ENCODE assay signal across 11 cellular contexts in genomic region chr16:88780100-88781062, GRCh38. TPM values are rescaled to one million over a fixed set of nuclear protein-coding genes. Genes with fewer than 3 reads are reported as not detected.
DNase-seq lines count a peak whose midpoint lies in the region; ATAC-seq and TF ChIP-seq lines count a peak whose summit lies in the region.
"Had no signal": no experiment of that assay in that cellular context is flagged by ENCODE, and none has a peak within 500 bp of the region (broad histone marks: within the 10 kb centered on the region; RNA-seq: fewer than 3 reads in every experiment).

No MANE protein-coding gene starts in this region.

- WGBS in upper lobe of left lung, 2 donors, result 65 to 67% methylated on average over 13 to 15 of the region's 15 CpGs

- no peak for ATAC-seq in activated naive CD4-positive, alpha-beta T cell treated with anti-CD3 and anti-CD28 coated beads, Interleukin-2, amount 50 U/mL, for 72 hours
- ATAC-seq in upper lobe of left lung (ENCODE audit: low FRiP score in 2 of 2) (no peak), GM21367 (IDR thresholded peaks at IDR 0.05; ENCODE audit: unreplicated experiment) (no peak), HG02571 (IDR thresholded peaks at IDR 0.05; ENCODE audit: unreplicated experiment) (no peak)
- ATAC-seq: left cardiac atrium had no signal

- H3K27me3 Mint-ChIP-seq in MCF 10A (ENCODE audit: insufficient read depth, unreplicated experiment), result no peaks in the 10 kb centered on the region
- no peaks in the 10 kb centered on the region for H3K27me3 Mint-ChIP-seq in mesothelial cell of epicardium (ENCODE audit: low read depth)

- peak overlapping the region; percentile 94 to 99 for H3K27ac ChIP-seq in breast epithelium
- peak overlapping the region; percentile 92 to 97 (median 95) for H3K27ac ChIP-seq in upper lobe of left lung

- TF ChIP-seq EP300 in upper lobe of left lung (IDR thresholded peaks at IDR 0.05), result no peak

- H3K4me1 ChIP-seq in breast epithelium (peaks cover 6% of the 10 kb centered on the region in 2 donors), upper lobe of left lung (peaks cover 53 to 79% (median 65%) of the 10 kb centered on the region in 4 donors)

- H3K36me3 ChIP-seq in breast epithelium (no peaks in the 10 kb centered on the region), upper lobe of left lung (peaks cover 0 to 3% (median 0%) of the 10 kb centered on the region in 4 donors)

- H3K27me3 ChIP-seq in breast epithelium (no peaks in the 10 kb centered on the region), upper lobe of left lung (no peaks in the 10 kb centered on the region)

- DNase-seq in breast epithelium (ENCODE audit: low spot score in 2 of 2) (no peak), MCF 10A (ENCODE audit: unreplicated experiment) (no peak), mesothelial cell of epicardium (ENCODE audit: low spot score in 2 of 2, unreplicated experiment in 2 of 2) (no peak), upper lobe of left lung (no peak), NCI-H2029 (lab: John Stamatoyannopoulos, UW) (no peak)
- no peak for DNase-seq in activated naive CD4-positive, alpha-beta T cell treated with anti-CD3 and anti-CD28 coated beads, Interleukin-2, amount 50 U/mL, for 72 hours (ENCODE audit: low spot score in 2 of 2)
- DNase-seq: NCI-H1105 treated with DMSO at 0.1 percent for 48 hours, SHP77 treated with DMSO at 0.1 percent for 48 hours had no signal

- intact Hi-C loops in breast epithelium (cut with DNase I; ENCODE audit: low total_unique reads), result loop anchor here (5.0 kb wide), 1 partner anchor 38 kb away; no protein-coding TSS in a partner anchor
- intact Hi-C loops in MCF 10A (cut with micrococcal nuclease), result no loop called here

- H3K9me3 ChIP-seq in breast epithelium (no peaks in the 10 kb centered on the region), upper lobe of left lung (no peaks in the 10 kb centered on the region)

- CTCF ChIA-PET in MCF 10A (lab: Yijun Ruan, JAX), result interaction anchor here (0.6 to 6.0 kb wide), 10 partner anchors 9 to 78 kb away, joined by 3 to 61 read pairs (median 4); no protein-coding TSS in a partner anchor

- TF ChIP-seq POLR2A in breast epithelium (IDR thresholded peaks at IDR 0.05) (no peak), upper lobe of left lung (IDR thresholded peaks at IDR 0.05) (no peak)

- H3K4me1 Mint-ChIP-seq in MCF 10A (ENCODE audit: insufficient read depth, unreplicated experiment) (peaks cover 30% of the 10 kb centered on the region), mesothelial cell of epicardium (peaks cover 39% of the 10 kb centered on the region)

- H3K9me3 Mint-ChIP-seq in MCF 10A (ENCODE audit: unreplicated experiment) (no peaks in the 10 kb centered on the region), mesothelial cell of epicardium (no peaks in the 10 kb centered on the region)
- no peaks in the 10 kb centered on the region for H3K9me3 Mint-ChIP-seq in activated naive CD4-positive, alpha-beta T cell treated with anti-CD3 and anti-CD28 coated beads, Interleukin-2, amount 50 U/mL, for 72 hours

- H3K36me3 Mint-ChIP-seq in MCF 10A (ENCODE audit: insufficient read depth, unreplicated experiment) (peaks cover 11% of the 10 kb centered on the region), mesothelial cell of epicardium (no peaks in the 10 kb centered on the region)
- H3K36me3 Mint-ChIP-seq in activated naive CD4-positive, alpha-beta T cell treated with anti-CD3 and anti-CD28 coated beads, Interleukin-2, amount 50 U/mL, for 72 hours, result no peaks in the 10 kb centered on the region

- POLR2A ChIA-PET in MCF 10A (lab: Yijun Ruan, JAX), result interaction anchor here (0.8 to 5.3 kb wide), 4 partner anchors 9 to 437 kb away, joined by 3 to 57 read pairs (median 4); partner anchors contain the start of gene ZNF778

- H3K27ac Mint-ChIP-seq in MCF 10A (ENCODE audit: low read depth, unreplicated experiment), result no peak overlapping the region
- peak overlapping the region; percentile 83 to 92 for H3K27ac Mint-ChIP-seq in activated naive CD4-positive, alpha-beta T cell treated with anti-CD3 and anti-CD28 coated beads, Interleukin-2, amount 50 U/mL, for 72 hours
- H3K27ac Mint-ChIP-seq in mesothelial cell of epicardium, result peak overlapping the region; percentile 25

- TF ChIP-seq CTCF in breast epithelium (IDR thresholded peaks at IDR 0.05) (no peak), MCF 10A (IDR thresholded peaks at IDR 0.05; ENCODE audit: unreplicated experiment) (no peak), mesothelial cell of epicardium (IDR thresholded peaks at IDR 0.05; ENCODE audit: unreplicated experiment) (no peak), upper lobe of left lung (IDR thresholded peaks at IDR 0.05) (no peak)

- H3K4me3 Mint-ChIP-seq in MCF 10A (ENCODE audit: unreplicated experiment), result no peak overlapping the region
- H3K4me3 Mint-ChIP-seq in mesothelial cell of epicardium, result no peak overlapping the region

- no TSS peak for BruUV-seq in MCF 10A (replicated peaks; lab: Mats Ljungman, UMichigan)

- peak overlapping the region in 1 of 3 donors; percentile 39 for H3K4me3 ChIP-seq in breast epithelium
- H3K4me3 ChIP-seq in upper lobe of left lung, result peak overlapping the region in 2 of 4 donors; percentile 10 to 25

RNA-seq across cellular contexts. Expression of gene PIEZO1, which starts 4.6 kb away (rescaled TPM):
- 100 to 1,000 TPM in 2 of 3 donors, 10 to 100 TPM in 1; 90.7 to 181 (median 135) TPM for total RNA-seq in breast epithelium
- total RNA-seq in MCF 10A (2022), result 193 and 195 TPM in 2 replicates
- total RNA-seq in activated naive CD4-positive, alpha-beta T cell treated with anti-CD3 and anti-CD28 coated beads, Interleukin-2, amount 50 U/mL, for 72 hours, result 100 to 1,000 TPM in 1 of 2 donors, 10 to 100 TPM in 1; 55.7 to 128 TPM
- total RNA-seq in mesothelial cell of epicardium, result 148 to 160 TPM (median 151 TPM) in 3 replicates
- total RNA-seq in upper lobe of left lung, result 100 to 1,000 TPM; 107 to 535 (median 239) TPM

RNA-seq across cellular contexts. Expression of gene CDT1, which starts 23.2 kb away (rescaled TPM):
- 1 to 10 TPM; 1.3 to 3.3 (median 3.2) TPM for total RNA-seq in breast epithelium
- total RNA-seq in MCF 10A (2022), result 5.3 and 16.6 TPM in 2 replicates
- total RNA-seq in activated naive CD4-positive, alpha-beta T cell treated with anti-CD3 and anti-CD28 coated beads, Interleukin-2, amount 50 U/mL, for 72 hours, result 100 to 1,000 TPM; 145 to 240 TPM
- total RNA-seq in mesothelial cell of epicardium, result 14.1 to 15.9 TPM (median 14.6 TPM) in 3 replicates
- 1 to 10 TPM in 5 of 6 donors, not detected in 1; 2.3 to 4.7 (median 3.5) TPM for total RNA-seq in upper lobe of left lung

RNA-seq across cellular contexts. Expression of gene APRT, which starts 31.3 kb away (rescaled TPM):
- 100 to 1,000 TPM in 2 of 3 donors, 10 to 100 TPM in 1; 93.8 to 152 (median 126) TPM for total RNA-seq in breast epithelium
- total RNA-seq in MCF 10A (2022), result 231 and 248 TPM in 2 replicates
- total RNA-seq in activated naive CD4-positive, alpha-beta T cell treated with anti-CD3 and anti-CD28 coated beads, Interleukin-2, amount 50 U/mL, for 72 hours, result 100 to 1,000 TPM; 145 to 168 TPM
- 95.9 to 99.2 TPM (median 96.2 TPM) in 3 replicates for total RNA-seq in mesothelial cell of epicardium
- total RNA-seq in upper lobe of left lung, result 100 to 1,000 TPM in 4 of 6 donors, 10 to 100 TPM in 2; 76.5 to 147 (median 124) TPM
